In genomic region chr16:87316923-87317765, GRCh38 we compare ENCODE assay signal across 8 cellular contexts. TPM values are rescaled to one million over a fixed set of nuclear protein-coding genes. Genes with fewer than 3 reads are reported as not detected.
DNase-seq lines count a peak whose midpoint lies in the region; ATAC-seq and TF ChIP-seq lines count a peak whose summit lies in the region.

C16orf95 (minus strand) TSS chr16:87317392; CDS start chr16:87317242, 150 bp downstream.

- H3K27me3 ChIP-seq in WERI-Rb-1 (ENCODE audit: insufficient read depth, low read depth, severe bottlenecking) (no peaks in the 10 kb centered on the region), breast epithelium (no peaks in the 10 kb centered on the region), iPS-20b (ENCODE audit: insufficient read depth, low read length) (no peaks in the 10 kb centered on the region)

- DNase-seq in AG09309 (ENCODE audit: low read depth): peak; percentile 75
- peak; percentile 80 for DNase-seq in NCI-H2196 (lab: John Stamatoyannopoulos, UW; ENCODE audit: unreplicated experiment)
- DNase-seq in WERI-Rb-1: peak; percentile 91
- DNase-seq in breast epithelium (ENCODE audit: low spot score in 2 of 2): peak; percentile 95 to 98

- intact Hi-C loops in breast epithelium (cut with DNase I; ENCODE audit: low total_unique reads): no loop called here

- ATAC-seq in GM18907 (IDR thresholded peaks at IDR 0.05; ENCODE audit: unreplicated experiment) (peak; percentile 88), HG03139 (IDR thresholded peaks at IDR 0.05; ENCODE audit: unreplicated experiment) (peak; percentile 86)

- H3K9ac ChIP-seq in iPS-20b (ENCODE audit: low read depth, low read length): peak within 1 kb of the TSS; percentile 98

- peak; percentile 89 for TF ChIP-seq POLR2A in breast epithelium (IDR thresholded peaks at IDR 0.05)

- H3K4me1 ChIP-seq in breast epithelium (no peaks in the 10 kb centered on the region), iPS-20b (ENCODE audit: insufficient read depth, low read length) (no peaks in the 10 kb centered on the region)

- TF ChIP-seq CTCF in AG09309 (IDR thresholded peaks at IDR 0.05; ENCODE audit: control insufficient read depth, insufficient read depth, low read depth, low read length, missing control alignments): peak; percentile 74
- peak; percentile 45 for TF ChIP-seq CTCF in WERI-Rb-1 (IDR thresholded peaks at IDR 0.05; ENCODE audit: low read depth, low read length)
- TF ChIP-seq CTCF in breast epithelium (IDR thresholded peaks at IDR 0.05): peak in 2 of 3 donors; percentile 49 to 54

- H3K9me3 ChIP-seq in WERI-Rb-1 (ENCODE audit: severe bottlenecking): no peaks in the 10 kb centered on the region
- H3K9me3 ChIP-seq in breast epithelium: no peaks in the 10 kb centered on the region
- H3K9me3 ChIP-seq in iPS-20b (ENCODE audit: insufficient read depth, low read depth, low read length): no peaks in the 10 kb centered on the region

- H3K36me3 ChIP-seq in WERI-Rb-1 (no peaks in the 10 kb centered on the region), breast epithelium (no peaks in the 10 kb centered on the region), iPS-20b (ENCODE audit: insufficient read depth, low read depth, low read length) (no peaks in the 10 kb centered on the region)

- H3K4me3 ChIP-seq in AG09309 (ENCODE audit: control insufficient read depth, low read depth, low read length): peak within 1 kb of the TSS; percentile 89
- peak within 1 kb of the TSS; percentile 85 for H3K4me3 ChIP-seq in WERI-Rb-1 (ENCODE audit: low read depth, low read length)
- H3K4me3 ChIP-seq in breast epithelium: peak within 1 kb of the TSS; percentile 93 to 98 (median 94)
- H3K4me3 ChIP-seq in iPS-20b (ENCODE audit: low read length): peak within 1 kb of the TSS; percentile 94
- H3K4me3 ChIP-seq in skin epidermis: peak within 1 kb of the TSS; percentile 64 to 93 (median 85)

- H3K27ac ChIP-seq in WERI-Rb-1 (peak within 1 kb of the TSS; percentile 98), breast epithelium (peak within 1 kb of the TSS; percentile 92 to 95), iPS-20b (ENCODE audit: low read length) (peak within 1 kb of the TSS; percentile 57), skin epidermis (peak within 1 kb of the TSS; percentile 79 to 97 (median 91))

RNA-seq across cellular contexts. Expression of gene C16orf95, which starts in this region (rescaled TPM):
- 1 to 10 TPM in 2 of 3 donors, not detected in 1; 2.0 to 3.8 TPM for total RNA-seq in breast epithelium

Comparison
In these comparisons a context has a peak if more than half of its experiments do, and no peak if none do; other contexts are left out.
1. Peak in every context shown above with its lines: DNase-seq, ATAC-seq, H3K4me3 ChIP-seq and H3K27ac ChIP-seq.